26 cellular contexts compared by ENCODE assay signal in genomic region chr4:17265139-17265538, GRCh38.
"Had no signal": no experiment of that assay in that cellular context is flagged by ENCODE, and none has a peak within 500 bp of the region (broad histone marks: within the 10 kb centered on the region; RNA-seq: fewer than 3 reads in every experiment).

No MANE protein-coding gene starts in this region.

- H3K27me3 ChIP-seq: brain microvascular endothelial cell, esophagus squamous epithelium had no signal

- DNase-seq: activated CD4-positive, alpha-beta memory T cell treated with anti-CD3 and anti-CD28 coated beads, Interleukin-2, amount 10 ng/mL, durations not matched to agents 7 days and 5 days; activated CD4-positive, alpha-beta T cell treated with anti-CD3 and anti-CD28 coated beads for 4 hours; activated CD4-positive, alpha-beta T cell treated with anti-CD3 and anti-CD28 coated beads, Interleukin-2, amount 10 ng/mL, durations not matched to agents 7 days and 5 days; activated CD4-positive, alpha-beta T cell treated with anti-CD3 and anti-CD28 coated beads, Interleukin-2, amount 50 U/mL, for 4 hours; activated CD4-positive, CD25-positive, alpha-beta regulatory T cell; activated CD4-positive, CD25-positive, alpha-beta regulatory T cell treated with anti-CD3 and anti-CD28 coated beads, Interleukin-2, amount 50 U/mL, for 72 hours; activated CD8-positive, alpha-beta memory T cell treated with anti-CD3 and anti-CD28 coated beads, Interleukin-2, amount 50 U/mL, for 48 hours; activated gamma-delta T cell; activated naive CD4-positive, alpha-beta T cell; activated naive CD4-positive, alpha-beta T cell treated with anti-CD3 and anti-CD28 coated beads, Interleukin-2, amount 10 ng/mL, durations not matched to agents 7 days and 5 days; activated naive CD8-positive, alpha-beta T cell treated with anti-CD3 and anti-CD28 coated beads, Interleukin-2, amount 10 ng/mL, durations not matched to agents 7 days and 5 days; activated T-cell treated with anti-CD3 and anti-CD28 coated beads for 4 hours; activated T-cell treated with anti-CD3 and anti-CD28 coated beads, Interleukin-2, amount 50 U/mL, for 24 hours; activated T-cell treated with anti-CD3 and anti-CD28 coated beads, Interleukin-2, amount 50 U/mL, for 72 hours; amniotic stem cell; brain microvascular endothelial cell; cortex of kidney; dermis blood vessel endothelial cell; effector CD8-positive, alpha-beta T cell; esophagus squamous epithelium; foreskin fibroblast; T-helper 1 cell; T-helper 17 cell; T1000 had no signal

- ATAC-seq: activated naive CD4-positive, alpha-beta T cell treated with anti-CD3 and anti-CD28 coated beads, Interleukin-2, amount 50 U/mL, for 72 hours; activated T-cell treated with anti-CD3 and anti-CD28 coated beads, Interleukin-2, amount 50 U/mL, for 72 hours; T-helper 17 cell had no signal

- H3K27ac ChIP-seq: brain microvascular endothelial cell, epithelial cell of prostate, esophagus squamous epithelium had no signal

- H3K4me3 ChIP-seq: esophagus squamous epithelium had no signal
